ENCODE assay signal across 20 cellular contexts in genomic region chr7:136348542-136348941, GRCh38.
A peak's percentile ranks its signal among the peaks of the same experiment; 100 is the strongest.
DNase-seq lines count a peak whose midpoint lies in the region; ATAC-seq and TF ChIP-seq lines count a peak whose summit lies in the region.
"Had no signal": no experiment of that assay in that cellular context is flagged by ENCODE, and none has a peak within 500 bp of the region (broad histone marks: within the 10 kb centered on the region; RNA-seq: fewer than 3 reads in every experiment).

No MANE protein-coding gene starts in this region.

- peak; percentile 86 for ATAC-seq in Right ventricle myocardium inferior
- ATAC-seq in IMR-90 (ENCODE audit: low read depth) = no peak
- ATAC-seq in GM21515 (IDR thresholded peaks at IDR 0.05; ENCODE audit: unreplicated experiment) = no peak
- ATAC-seq: GM12878, HepG2 had no signal

- no peaks in the 10 kb centered on the region for H3K36me3 ChIP-seq in right atrium auricular region
- no peaks in the 10 kb centered on the region for H3K36me3 ChIP-seq in IMR-90 (ENCODE audit: control insufficient read depth, insufficient read depth, low read length)
- no peaks in the 10 kb centered on the region for H3K36me3 ChIP-seq in left ventricle myocardium inferior
- H3K36me3 ChIP-seq: BE2C had no signal

- H4K5ac ChIP-seq in IMR-90 (ENCODE audit: low read depth, low read length) = no peak overlapping the region

- H3K9me3 ChIP-seq in right atrium auricular region = no peaks in the 10 kb centered on the region
- no peaks in the 10 kb centered on the region for H3K9me3 ChIP-seq in IMR-90 (ENCODE audit: control insufficient read depth, insufficient read depth, low read length)
- H3K9me3 ChIP-seq in left ventricle myocardium inferior (replicated peaks) = no peaks in the 10 kb centered on the region
- H3K9me3 ChIP-seq: BE2C had no signal

- no peak overlapping the region for H2BK20ac ChIP-seq in IMR-90 (ENCODE audit: low read depth, low read length)

- H3K18ac ChIP-seq in IMR-90 (ENCODE audit: low read depth, low read length) = no peak overlapping the region

- dilution Hi-C loops in IMR-90 (cut with HindIII; ENCODE audit: low sequenced_read_pairs, unreplicated experiment) = no loop called here

- H3K9me3 Mint-ChIP-seq in T-helper 2 cell treated with Interferon-gamma antibody and Interleukin-4, amounts not matched to agents 5 μg/mL and 100 μg/mL, for 36 hours = no peaks in the 10 kb centered on the region
- H3K9me3 Mint-ChIP-seq: H9 had no signal

- no peaks in the 10 kb centered on the region for H3K9me1 ChIP-seq in IMR-90 (ENCODE audit: insufficient read depth, low read length)

- no peak overlapping the region for H2AK5ac ChIP-seq in IMR-90 (ENCODE audit: low read depth, low read length)

- peak overlapping the region; percentile 21 for H2AFZ ChIP-seq in IMR-90 (replicated peaks; ENCODE audit: low read length, poor library complexity)

- H3K27ac Mint-ChIP-seq in T-helper 2 cell treated with Interferon-gamma antibody and Interleukin-4, amounts not matched to agents 5 μg/mL and 100 μg/mL, for 36 hours = no peak overlapping the region
- H3K27ac Mint-ChIP-seq: CD4-positive, CD25-positive, alpha-beta regulatory T cell; CD8-positive, alpha-beta memory T cell; H9 had no signal

- POLR2A ChIA-PET in IMR-90 (lab: Charles Lee; ENCODE audit: unreplicated experiment) = no interaction called here

- H3K14ac ChIP-seq in IMR-90 (replicated peaks; ENCODE audit: low read depth, low read length) = no peak overlapping the region

- H4K8ac ChIP-seq in IMR-90 (ENCODE audit: low read depth in 2 of 2, low read length in 2 of 2) = no peak overlapping the region

- H3K56ac ChIP-seq in IMR-90 (ENCODE audit: extremely low read depth, insufficient read depth, low read length) = no peak overlapping the region

- no peak for TF ChIP-seq RAD21 in IMR-90 (IDR thresholded peaks at IDR 0.05; ENCODE audit: low read length)

- CTCF ChIA-PET in IMR-90 (lab: Yijun Ruan, JAX) = no interaction called here

- no TSS peak for BruUV-seq in IMR-90 (replicated peaks; lab: Mats Ljungman, UMichigan)

- no peak overlapping the region for H3K23ac ChIP-seq in IMR-90 (ENCODE audit: low read depth, low read length)

- H3K4me3 Mint-ChIP-seq in T-helper 2 cell treated with Interferon-gamma antibody and Interleukin-4, amounts not matched to agents 5 μg/mL and 100 μg/mL, for 36 hours = no peak overlapping the region
- H3K4me3 Mint-ChIP-seq: CD4-positive, CD25-positive, alpha-beta regulatory T cell; CD8-positive, alpha-beta memory T cell; H9 had no signal

- H3K4me1 Mint-ChIP-seq in T-helper 2 cell treated with Interferon-gamma antibody and Interleukin-4, amounts not matched to agents 5 μg/mL and 100 μg/mL, for 36 hours (ENCODE audit: low read depth) = no peaks in the 10 kb centered on the region
- H3K4me1 Mint-ChIP-seq: CD4-positive, CD25-positive, alpha-beta regulatory T cell; CD8-positive, alpha-beta memory T cell had no signal

- in situ Hi-C loops in IMR-90 (cut with MboI; ENCODE audit: low sequenced_read_pairs) = no loop called here

- no peak overlapping the region for H3K4me3 ChIP-seq in right atrium auricular region
- no peak overlapping the region for H3K4me3 ChIP-seq in IMR-90 (ENCODE audit: insufficient read depth, low read depth, low read length)
- no peak overlapping the region for H3K4me3 ChIP-seq in left ventricle myocardium inferior
- H3K4me3 ChIP-seq: GM12878 had no signal

- no peak overlapping the region for H2AK9ac ChIP-seq in IMR-90 (replicated peaks; ENCODE audit: low read depth, low read length, poor library complexity)

- no peaks in the 10 kb centered on the region for H3K79me1 ChIP-seq in IMR-90 (ENCODE audit: low read depth in 1 of 2, low read length in 2 of 2)

- no peak overlapping the region for H2BK15ac ChIP-seq in IMR-90 (ENCODE audit: low read depth, low read length)

- H4K20me1 ChIP-seq in IMR-90 (ENCODE audit: insufficient read depth, low read length) = no peaks in the 10 kb centered on the region

- H3K27me3 Mint-ChIP-seq in T-helper 2 cell treated with Interferon-gamma antibody and Interleukin-4, amounts not matched to agents 5 μg/mL and 100 μg/mL, for 36 hours (ENCODE audit: low read depth) = no peaks in the 10 kb centered on the region
- H3K27me3 Mint-ChIP-seq: CD4-positive, CD25-positive, alpha-beta regulatory T cell; CD8-positive, alpha-beta memory T cell had no signal

- no peak overlapping the region for H3K4ac ChIP-seq in IMR-90 (ENCODE audit: low read depth, low read length)

- no peak overlapping the region for H3K9ac ChIP-seq in IMR-90 (ENCODE audit: low read depth, low read length)

- H4K91ac ChIP-seq in IMR-90 (ENCODE audit: insufficient read depth, low read depth, low read length) = no peak overlapping the region

- TF ChIP-seq POLR2A in IMR-90 (IDR thresholded peaks at IDR 0.05; ENCODE audit: low read depth, low read length) = no peak

- no peaks in the 10 kb centered on the region for H3K36me3 Mint-ChIP-seq in T-helper 2 cell treated with Interferon-gamma antibody and Interleukin-4, amounts not matched to agents 5 μg/mL and 100 μg/mL, for 36 hours (ENCODE audit: low read depth)
- H3K36me3 Mint-ChIP-seq: CD4-positive, CD25-positive, alpha-beta regulatory T cell; CD8-positive, alpha-beta memory T cell had no signal

- no peak overlapping the region for H2BK120ac ChIP-seq in IMR-90 (ENCODE audit: low read depth, low read length)

- TF ChIP-seq CTCF in right atrium auricular region (IDR thresholded peaks at IDR 0.05) = no peak
- no peak for TF ChIP-seq CTCF in IMR-90 (conservative IDR thresholded peaks at IDR 0.05; ENCODE audit: low read depth, low read length)
- no peak for TF ChIP-seq CTCF in left ventricle myocardium inferior (IDR thresholded peaks at IDR 0.05; ENCODE audit: borderline replicate concordance)

- intact Hi-C loops in Right ventricle myocardium inferior (cut with DNase I) = no loop called here
- intact Hi-C loops in IMR-90 (cut with micrococcal nuclease) = no loop called here
- intact Hi-C loops in left ventricle myocardium inferior (cut with micrococcal nuclease) = no loop called here

- H3K27me3 ChIP-seq in right atrium auricular region (no peaks in the 10 kb centered on the region), IMR-90 (ENCODE audit: control insufficient read depth, insufficient read depth, low read length) (no peaks in the 10 kb centered on the region), left ventricle myocardium inferior (ENCODE audit: low read depth) (no peaks in the 10 kb centered on the region)
- H3K27me3 ChIP-seq: BE2C had no signal

- peak; percentile 64 for DNase-seq in Right ventricle myocardium inferior (ENCODE audit: missing footprints)
- no peak for DNase-seq in right atrium auricular region (ENCODE audit: low spot score)
- no peak for DNase-seq in IMR-90
- peak; percentile 2 for DNase-seq in astrocyte of the hippocampus (ENCODE audit: low read depth, low spot score)
- peak; percentile 34 for DNase-seq in left ventricle myocardium inferior
- DNase-seq in T-helper 2 cell treated with Interferon-gamma antibody and Interleukin-4, amounts not matched to agents 5 μg/mL and 100 μg/mL, for 36 hours (ENCODE audit: low spot score) = no peak
- DNase-seq: BE2C; C1 segment of cervical spinal cord; CD4-positive, CD25-positive, alpha-beta regulatory T cell; CD8-positive, alpha-beta memory T cell; COR-L47; DMS 273 treated with DMSO at 0.1 percent for 48 hours; DMS53; DND-41; EL; GOT3; H9 had no signal

- H3K27ac ChIP-seq in right atrium auricular region (no peak overlapping the region), IMR-90 (ENCODE audit: insufficient read depth, low read length) (no peak overlapping the region), left ventricle myocardium inferior (replicated peaks) (peak overlapping the region; percentile 39)

- 69% methylated on average over 4 of the region's 7 CpGs; no CpG with 5 or more reads in 1 of the 2 experiments for WGBS in IMR-90 (ENCODE audit: extremely low coverage in 2 of 2, insufficient read length in 1 of 2), 2 experiments

- no peak overlapping the region for H2BK5ac ChIP-seq in IMR-90 (ENCODE audit: low read depth, low read length, poor library complexity, severe bottlenecking)

- H3K4me1 ChIP-seq in right atrium auricular region (no peaks in the 10 kb centered on the region), IMR-90 (ENCODE audit: control insufficient read depth, insufficient read depth, low read length) (no peaks in the 10 kb centered on the region), left ventricle myocardium inferior (no peaks in the 10 kb centered on the region)

- no peak overlapping the region for H3K4me2 ChIP-seq in IMR-90 (ENCODE audit: low read depth, low read length)

TF ChIP-seq in IMR-90, 13 proteins besides CTCF, POLR2A, EP300 and RAD21:
- no peak for TF ChIP-seq CEBPB (IDR thresholded peaks at IDR 0.05; ENCODE audit: low read depth, low read length)
- no peak for TF ChIP-seq MAZ (IDR thresholded peaks at IDR 0.05; ENCODE audit: borderline replicate concordance, low read depth, low read length)
- no peak for TF ChIP-seq SMC3 (IDR thresholded peaks at IDR 0.05; ENCODE audit: low read depth, low read length)
- TF ChIP-seq MAFK (IDR thresholded peaks at IDR 0.05; ENCODE audit: low read depth, low read length) = no peak
- no peak for TF ChIP-seq USF2 (IDR thresholded peaks at IDR 0.05; ENCODE audit: low read depth, low read length)
- no peak for TF ChIP-seq FOS (IDR thresholded peaks at IDR 0.05; ENCODE audit: low read depth, low read length)
- TF ChIP-seq NFE2L2 (IDR thresholded peaks at IDR 0.05; ENCODE audit: low read depth, low read length) = no peak

Comparison
In these comparisons a context has a peak if more than half of its experiments do, and no peak if none do; other contexts are left out.
1. DNase-seq: peak in Right ventricle myocardium inferior (single experiment), astrocyte of the hippocampus (single experiment) and left ventricle myocardium inferior (single experiment); none in right atrium auricular region (single experiment), IMR-90 (single experiment) and T-helper 2 cell treated with Interferon-gamma antibody and Interleukin-4, amounts not matched to agents 5 μg/mL and 100 μg/mL, for 36 hours (single experiment).